10 cellular contexts compared by ENCODE assay signal in the genomic region with DNA sequence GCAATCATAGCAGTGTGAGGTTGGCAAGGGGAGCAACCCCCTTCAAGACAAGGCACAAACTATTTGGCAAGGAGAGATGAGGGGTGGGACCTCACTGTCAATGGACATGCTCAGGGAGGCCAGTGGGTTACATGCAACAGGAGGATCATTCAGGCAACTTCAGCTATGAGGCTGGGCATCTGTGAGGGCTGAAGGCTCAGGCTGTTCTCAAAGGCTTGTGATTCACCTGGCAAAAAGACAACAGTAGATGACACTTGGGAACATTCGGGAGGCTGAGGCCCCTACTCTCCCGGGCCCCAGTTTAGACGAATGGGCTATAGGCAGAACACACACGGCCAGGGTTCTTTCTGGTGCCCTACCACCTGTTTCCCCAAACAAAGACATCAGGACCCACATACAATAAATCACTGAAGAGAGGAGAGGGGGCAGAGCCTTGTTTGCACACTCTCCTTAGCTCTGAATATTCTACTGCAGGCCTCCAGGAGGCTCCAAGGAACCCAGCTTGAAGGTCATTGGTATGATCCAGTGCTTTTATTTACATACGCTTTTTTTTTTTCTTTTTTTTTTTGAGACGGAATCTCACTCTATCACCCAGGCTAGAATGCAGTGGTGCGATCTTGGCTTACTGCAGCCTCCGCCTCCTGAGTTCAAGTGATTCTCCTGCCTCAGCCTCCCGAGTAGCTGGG. TPM values are rescaled to one million over a fixed set of nuclear protein-coding genes. Genes with fewer than 3 reads are reported as not detected.
DNase-seq lines count a peak whose midpoint lies in the region; ATAC-seq and TF ChIP-seq lines count a peak whose summit lies in the region.
"Had no signal": no experiment of that assay in that cellular context is flagged by ENCODE, and none has a peak within 500 bp of the region (broad histone marks: within the 10 kb centered on the region; RNA-seq: fewer than 3 reads in every experiment).

No MANE protein-coding gene starts in this region.

- H3K4me3 ChIP-seq in ACC112 (ENCODE audit: low read depth, low read length), result no peak overlapping the region

- H3K27me3 Mint-ChIP-seq in WTC11 (ENCODE audit: low read depth) (no peaks in the 10 kb centered on the region), immature natural killer cell (ENCODE audit: low read depth in 3 of 3) (peaks cover 0 to 2% (median 0%) of the 10 kb centered on the region in 3 donors)

- TF ChIP-seq CTCF in WTC11 (IDR thresholded peaks at IDR 0.05), result no peak

- POLR2A ChIA-PET in WTC11 (lab: Charles Lee), result interaction anchor here (1.3 kb wide), 1 partner anchor 11 kb away, joined by 3 read pairs; the partner anchor contains the start of gene MDC1

- CTCF ChIA-PET in WTC11 (lab: Charles Lee), result interaction anchor here (0.6 to 1.4 kb wide), 7 partner anchors 14 to 582 kb away, joined by 3 to 7 read pairs (median 3); partner anchors contain the start of gene FLOT1

- peak; percentile 56 for DNase-seq in EL
- DNase-seq in WTC11 (ENCODE audit: low spot score), result no peak
- DNase-seq in immature natural killer cell, result no peak
- DNase-seq in NK-92 (lab: John Stamatoyannopoulos, UW; ENCODE audit: unreplicated experiment), result no peak
- DNase-seq: activated CD4-positive, alpha-beta T cell treated with anti-CD3 and anti-CD28 coated beads for 48 hours; erythroblast had no signal

- peak overlapping the region; percentile 59 for H3K27ac ChIP-seq in ACC112 (ENCODE audit: low read depth, low read length)

- H3K27me3 ChIP-seq in ACC112 (ENCODE audit: insufficient read depth, low read length), result no peaks in the 10 kb centered on the region

- H2AFZ ChIP-seq in ACC112 (ENCODE audit: low read length, unreplicated experiment), result no peak overlapping the region

- peaks cover 36% of the 10 kb centered on the region for H3K4me1 ChIP-seq in ACC112 (ENCODE audit: control insufficient read depth, insufficient read depth, low read length, unreplicated experiment)

- H3K27ac Mint-ChIP-seq in WTC11 (peak overlapping the region; percentile 43; the same call in 1 of the 2 replicates), immature natural killer cell (peak overlapping the region; percentile 45 to 62 (median 58))

- H3K4me1 Mint-ChIP-seq in WTC11 (peaks cover 22% of the 10 kb centered on the region), immature natural killer cell (peaks cover 31 to 41% of the 10 kb centered on the region in 2 donors)

- H3K36me3 Mint-ChIP-seq in WTC11 (peaks cover 45% of the 10 kb centered on the region), immature natural killer cell (peaks cover 9 to 39% (median 17%) of the 10 kb centered on the region in 3 donors)

- H3K4me3 Mint-ChIP-seq in WTC11 (no peak overlapping the region), immature natural killer cell (no peak overlapping the region)

- no peaks in the 10 kb centered on the region for H3K9me3 Mint-ChIP-seq in WTC11
- H3K9me3 Mint-ChIP-seq in immature natural killer cell, result no peaks in the 10 kb centered on the region

- ATAC-seq in WTC11 (no peak), HG02678 (IDR thresholded peaks at IDR 0.05; ENCODE audit: unreplicated experiment) (no peak), HG03457 (IDR thresholded peaks at IDR 0.05; ENCODE audit: unreplicated experiment) (no peak), GM19351 (IDR thresholded peaks at IDR 0.05; ENCODE audit: unreplicated experiment) (no peak)

- peaks cover 20% of the 10 kb centered on the region for H3K36me3 ChIP-seq in ACC112 (ENCODE audit: insufficient read depth, low read length)

- H3K79me2 ChIP-seq in ACC112 (ENCODE audit: control insufficient read depth, insufficient read depth, low read length, unreplicated experiment), result peaks cover 18% of the 10 kb centered on the region

TF ChIP-seq in WTC11, 78 proteins besides CTCF, POLR2A, EP300 and RAD21:
- no peak for TF ChIP-seq RELA (CRISPR knock-in tag; IDR thresholded peaks at IDR 0.05; ENCODE audit: borderline replicate concordance)
- TF ChIP-seq ESRRA (CRISPR knock-in tag; IDR thresholded peaks at IDR 0.05; ENCODE audit: borderline replicate concordance), result no peak
- TF ChIP-seq NR2C2 (CRISPR knock-in tag; IDR thresholded peaks at IDR 0.05), result no peak
- no peak for TF ChIP-seq ZNF121 (CRISPR knock-in tag; IDR thresholded peaks at IDR 0.05)
- no peak for TF ChIP-seq PREB (CRISPR knock-in tag; IDR thresholded peaks at IDR 0.05; ENCODE audit: borderline replicate concordance)
- TF ChIP-seq, protein P1, sequence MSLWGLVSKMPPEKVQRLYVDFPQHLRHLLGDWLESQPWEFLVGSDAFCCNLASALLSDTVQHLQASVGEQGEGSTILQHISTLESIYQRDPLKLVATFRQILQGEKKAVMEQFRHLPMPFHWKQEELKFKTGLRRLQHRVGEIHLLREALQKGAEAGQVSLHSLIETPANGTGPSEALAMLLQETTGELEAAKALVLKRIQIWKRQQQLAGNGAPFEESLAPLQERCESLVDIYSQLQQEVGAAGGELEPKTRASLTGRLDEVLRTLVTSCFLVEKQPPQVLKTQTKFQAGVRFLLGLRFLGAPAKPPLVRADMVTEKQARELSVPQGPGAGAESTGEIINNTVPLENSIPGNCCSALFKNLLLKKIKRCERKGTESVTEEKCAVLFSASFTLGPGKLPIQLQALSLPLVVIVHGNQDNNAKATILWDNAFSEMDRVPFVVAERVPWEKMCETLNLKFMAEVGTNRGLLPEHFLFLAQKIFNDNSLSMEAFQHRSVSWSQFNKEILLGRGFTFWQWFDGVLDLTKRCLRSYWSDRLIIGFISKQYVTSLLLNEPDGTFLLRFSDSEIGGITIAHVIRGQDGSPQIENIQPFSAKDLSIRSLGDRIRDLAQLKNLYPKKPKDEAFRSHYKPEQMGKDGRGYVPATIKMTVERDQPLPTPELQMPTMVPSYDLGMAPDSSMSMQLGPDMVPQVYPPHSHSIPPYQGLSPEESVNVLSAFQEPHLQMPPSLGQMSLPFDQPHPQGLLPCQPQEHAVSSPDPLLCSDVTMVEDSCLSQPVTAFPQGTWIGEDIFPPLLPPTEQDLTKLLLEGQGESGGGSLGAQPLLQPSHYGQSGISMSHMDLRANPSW (CRISPR knock-in tag; conservative IDR thresholded peaks at IDR 0.05; ENCODE audit: low read depth), result no peak
- no peak for TF ChIP-seq OVOL2 (CRISPR knock-in tag; IDR thresholded peaks at IDR 0.05; ENCODE audit: borderline replicate concordance)
- TF ChIP-seq, protein P2, sequence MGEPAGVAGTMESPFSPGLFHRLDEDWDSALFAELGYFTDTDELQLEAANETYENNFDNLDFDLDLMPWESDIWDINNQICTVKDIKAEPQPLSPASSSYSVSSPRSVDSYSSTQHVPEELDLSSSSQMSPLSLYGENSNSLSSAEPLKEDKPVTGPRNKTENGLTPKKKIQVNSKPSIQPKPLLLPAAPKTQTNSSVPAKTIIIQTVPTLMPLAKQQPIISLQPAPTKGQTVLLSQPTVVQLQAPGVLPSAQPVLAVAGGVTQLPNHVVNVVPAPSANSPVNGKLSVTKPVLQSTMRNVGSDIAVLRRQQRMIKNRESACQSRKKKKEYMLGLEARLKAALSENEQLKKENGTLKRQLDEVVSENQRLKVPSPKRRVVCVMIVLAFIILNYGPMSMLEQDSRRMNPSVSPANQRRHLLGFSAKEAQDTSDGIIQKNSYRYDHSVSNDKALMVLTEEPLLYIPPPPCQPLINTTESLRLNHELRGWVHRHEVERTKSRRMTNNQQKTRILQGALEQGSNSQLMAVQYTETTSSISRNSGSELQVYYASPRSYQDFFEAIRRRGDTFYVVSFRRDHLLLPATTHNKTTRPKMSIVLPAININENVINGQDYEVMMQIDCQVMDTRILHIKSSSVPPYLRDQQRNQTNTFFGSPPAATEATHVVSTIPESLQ (CRISPR knock-in tag; IDR thresholded peaks at IDR 0.05), result no peak
- no peak for TF ChIP-seq ZNF263 (CRISPR knock-in tag; IDR thresholded peaks at IDR 0.05; ENCODE audit: low read depth)
- no peak for TF ChIP-seq GABPB1 (CRISPR knock-in tag; IDR thresholded peaks at IDR 0.05)
- TF ChIP-seq FOXP1 (CRISPR knock-in tag; IDR thresholded peaks at IDR 0.05; ENCODE audit: borderline replicate concordance), result no peak
- no peak for TF ChIP-seq MXD4 (CRISPR knock-in tag; IDR thresholded peaks at IDR 0.05; ENCODE audit: borderline replicate concordance)
- no peak for TF ChIP-seq ZNF232 (CRISPR knock-in tag; IDR thresholded peaks at IDR 0.05)
- no peak for TF ChIP-seq ETV6 (CRISPR knock-in tag; IDR thresholded peaks at IDR 0.05)
- TF ChIP-seq FOXK1 (CRISPR knock-in tag; IDR thresholded peaks at IDR 0.05), result no peak
- no peak for TF ChIP-seq IRF2 (CRISPR knock-in tag; IDR thresholded peaks at IDR 0.05; ENCODE audit: borderline replicate concordance, low read depth)
- TF ChIP-seq NR1H2 (CRISPR knock-in tag; IDR thresholded peaks at IDR 0.05), result no peak
- no peak for TF ChIP-seq ZNF219 (CRISPR knock-in tag; IDR thresholded peaks at IDR 0.05; ENCODE audit: borderline replicate concordance)

RNA-seq across cellular contexts. Expression of gene TUBB, which starts 7.9 kb away (rescaled TPM):
- total RNA-seq in WTC11 (2021), result 1,503 to 1,570 TPM (median 1,542 TPM) in 3 replicates
- 100 to 1,000 TPM in 1 of 3 donors, 10 to 100 TPM in 2; 80.8 to 215 (median 84.0) TPM for polyA plus RNA-seq in immature natural killer cell

RNA-seq across cellular contexts. Expression of gene MDC1, which starts 11.0 kb away (rescaled TPM):
- total RNA-seq in WTC11 (2021), result 95.9 to 100 TPM (median 97.9 TPM) in 3 replicates
- polyA plus RNA-seq in immature natural killer cell, result 10 to 100 TPM in 1 of 3 donors, 1 to 10 TPM in 1, not detected in 1; 3.0 to 16.5 TPM

RNA-seq across cellular contexts. Expression of gene FLOT1, which starts 14.4 kb away (rescaled TPM):
- 110 to 121 TPM (median 120 TPM) in 3 replicates for total RNA-seq in WTC11 (2021)
- 100 to 1,000 TPM; 148 to 214 (median 174) TPM for polyA plus RNA-seq in immature natural killer cell

RNA-seq across cellular contexts. Expression of gene IER3, which starts 16.3 kb away (rescaled TPM):
- total RNA-seq in WTC11 (2021), result 61.2 to 82.4 TPM (median 61.5 TPM) in 3 replicates
- 1 to 10 TPM; 1.0 to 2.7 (median 1.6) TPM for polyA plus RNA-seq in immature natural killer cell

RNA-seq across cellular contexts. Expression of gene NRM, which starts 37.3 kb away (rescaled TPM):
- total RNA-seq in WTC11 (2021), result 31.2 to 33.3 TPM (median 31.3 TPM) in 3 replicates
- 10 to 100 TPM in 1 of 3 donors, 1 to 10 TPM in 2; 6.7 to 20.1 (median 8.4) TPM for polyA plus RNA-seq in immature natural killer cell
